In the genomic region with DNA sequence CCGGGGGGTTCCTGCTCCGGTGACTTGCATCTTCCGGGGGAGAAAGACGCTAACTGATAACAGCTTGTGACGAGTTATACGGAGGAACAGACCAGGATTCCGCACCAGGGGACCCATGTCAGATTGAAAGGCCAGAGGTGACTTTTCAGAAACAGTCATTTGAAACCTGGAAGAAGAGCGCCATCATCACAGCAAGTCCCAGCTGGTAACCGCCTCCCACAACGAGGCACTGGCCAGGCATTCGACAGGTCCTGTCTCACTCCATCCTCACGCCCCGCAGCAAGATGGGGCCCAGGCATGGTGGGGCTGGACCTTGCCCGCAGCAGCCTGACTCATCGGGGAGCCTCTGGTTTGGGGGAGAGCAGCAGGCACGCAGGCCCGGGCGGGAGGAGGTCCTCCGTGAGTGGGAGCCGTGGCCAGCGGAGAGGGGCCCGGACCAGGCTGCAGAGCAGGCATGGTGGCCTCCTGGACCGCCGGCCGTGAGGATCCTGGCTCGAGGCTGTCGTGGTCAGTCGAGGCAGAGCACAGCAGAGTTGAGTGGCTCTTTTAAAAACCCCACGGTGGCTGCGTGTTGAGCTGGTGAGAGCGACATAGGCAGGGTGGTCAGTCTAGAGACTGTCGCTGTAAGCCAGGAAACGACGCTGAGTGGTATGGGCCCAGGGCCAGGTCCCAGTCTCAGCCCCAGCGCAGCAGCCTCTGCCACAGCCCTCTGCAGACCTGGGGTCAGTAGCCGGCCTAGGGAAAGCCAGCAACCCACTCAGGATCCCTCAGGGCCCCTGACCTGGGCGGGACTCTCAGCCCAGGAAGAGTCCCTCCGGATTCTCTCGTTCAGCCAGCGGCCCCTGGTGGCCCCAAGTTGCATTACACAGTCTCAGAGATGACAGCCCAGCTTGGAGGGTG, we compare ENCODE assay signal across 8 cellular contexts.
DNase-seq lines count a peak whose midpoint lies in the region; ATAC-seq and TF ChIP-seq lines count a peak whose summit lies in the region.

No MANE protein-coding gene starts in this region.

- no peak overlapping the region for H3K4me3 Mint-ChIP-seq in Calu3 (ENCODE audit: low read depth, unreplicated experiment)

- no peaks in the 10 kb centered on the region for H3K27me3 Mint-ChIP-seq in Calu3 (ENCODE audit: unreplicated experiment)

- H3K4me3 ChIP-seq in fibroblast of pulmonary artery (replicated peaks; ENCODE audit: low read depth, low read length), result no peak overlapping the region

- peaks cover 12% of the 10 kb centered on the region for H3K36me3 Mint-ChIP-seq in Calu3 (ENCODE audit: insufficient read depth, unreplicated experiment)

- DNase-seq in Calu3 (peak; percentile 61), NCI-H774 (lab: John Stamatoyannopoulos, UW) (peak; percentile 90), activated T-cell treated with anti-CD3 and anti-CD28 coated beads for 24 hours (ENCODE audit: low read depth) (peak; percentile 55), fibroblast of pulmonary artery (ENCODE audit: low read depth) (peak; percentile 65), nucleus accumbens (lab: John Stamatoyannopoulos, UW) (peak in 47 of 56 donors; percentile 17 to 87 (median 45)), superior temporal gyrus (ENCODE audit: extremely low spot score) (peak; percentile 90)

- CTCF ChIA-PET in Calu3 (lab: Charles Lee), result no interaction called here

- H3K9me3 Mint-ChIP-seq in Calu3 (ENCODE audit: low read depth, unreplicated experiment), result no peaks in the 10 kb centered on the region

- no TSS peak for BruUV-seq in Calu3 (replicated peaks; lab: Mats Ljungman, UMichigan)

- intact Hi-C loops in Calu3 (cut with micrococcal nuclease; ENCODE audit: unreplicated experiment), result no loop called here

- ATAC-seq in GM19452 (IDR thresholded peaks at IDR 0.05; ENCODE audit: unreplicated experiment) (peak; percentile 91), HG03457 (IDR thresholded peaks at IDR 0.05; ENCODE audit: unreplicated experiment) (peak; percentile 73)

- no peak overlapping the region for H3K27ac Mint-ChIP-seq in Calu3 (ENCODE audit: unreplicated experiment)

- TF ChIP-seq CTCF in Calu3 (IDR thresholded peaks at IDR 0.05; ENCODE audit: unreplicated experiment) (peak; percentile 66), fibroblast of pulmonary artery (IDR thresholded peaks at IDR 0.05; ENCODE audit: low read length, missing control alignments) (peak; percentile 92)

- H3K4me1 Mint-ChIP-seq in Calu3 (ENCODE audit: low read depth, unreplicated experiment), result no peaks in the 10 kb centered on the region
